In genomic region chr19:33047422-33047821, GRCh38 we compare ENCODE assay signal across 13 cellular contexts. TPM values are rescaled to one million over a fixed set of nuclear protein-coding genes. Genes with fewer than 3 reads are reported as not detected.
DNase-seq lines count a peak whose midpoint lies in the region; TF ChIP-seq lines count a peak whose summit lies in the region.
"Had no signal": no experiment of that assay in that cellular context is flagged by ENCODE, and none has a peak within 500 bp of the region (broad histone marks: within the 10 kb centered on the region; RNA-seq: fewer than 3 reads in every experiment).

No MANE protein-coding gene starts in this region.

- no peak overlapping the region for H2AK5ac ChIP-seq in H9 (ENCODE audit: insufficient read length, low read length)
- H2AK5ac ChIP-seq in trophoblast cell (ENCODE audit: low read length), result no peak overlapping the region

- no peaks in the 10 kb centered on the region for H3K36me3 ChIP-seq in trophoblast cell (ENCODE audit: control insufficient read depth in 1 of 2, insufficient read depth in 2 of 2, low read length in 2 of 2)
- H3K36me3 ChIP-seq: BE2C had no signal

- TF ChIP-seq CTCF in H9 (conservative IDR thresholded peaks at IDR 0.05), result no peak
- no peak for TF ChIP-seq CTCF in VCaP (conservative IDR thresholded peaks at IDR 0.05)

- WGBS in H9 (ENCODE audit: extremely low coverage, insufficient read length, low lambda C conversion rate), result no CpG with 5 or more reads among the region's 8 CpGs
- WGBS in trophoblast cell (ENCODE audit: extremely low coverage, insufficient coverage, insufficient read length), result no CpG with 5 or more reads among the region's 8 CpGs

- DNase-seq in H9 (peak; percentile 91), iPS-NIHi11 (ENCODE audit: low spot score) (peak; percentile 55), trophoblast cell (peak; percentile 99), DMS79 treated with DMSO at 0.1 percent for 48 hours (lab: John Stamatoyannopoulos, UW) (no peak), pons (ENCODE audit: low spot score) (no peak), DMS79 (lab: John Stamatoyannopoulos, UW) (no peak)
- DNase-seq in stimulated activated CD4-positive, alpha-beta T cell treated with anti-CD3 and anti-CD28 coated beads, Interleukin-1b, Interleukin-23, amount 100 ng/mL, for 48 hours, result no peak
- DNase-seq: BE2C, NCI-H1092, NCI-H446, right cardiac atrium had no signal

- H3K23ac ChIP-seq in H9 (ENCODE audit: insufficient read length, low read depth, low read length) (no peak overlapping the region), trophoblast cell (ENCODE audit: low read length) (no peak overlapping the region)

- H3K27me3 Mint-ChIP-seq in H9 (ENCODE audit: low read depth), result no peaks in the 10 kb centered on the region

- H3K79me1 ChIP-seq in H9 (ENCODE audit: insufficient read depth, low read depth, low read length, poor library complexity, severe bottlenecking), result peaks cover under 1% of the 10 kb centered on the region
- H3K79me1 ChIP-seq in trophoblast cell (ENCODE audit: low read length), result no peaks in the 10 kb centered on the region

- peak overlapping the region; percentile 31 to 96 (median 86); a peak in 3 of 7 replicates for H3K27ac Mint-ChIP-seq in H9
- H3K27ac Mint-ChIP-seq: natural killer cell treated with Interleukin-12 subunit alpha and Interleukin-12 subunit beta and Interleukin-15 and Interleukin-18, amount 100 ng/mL, for 72 hours had no signal

- H3K18ac ChIP-seq in H9 (ENCODE audit: insufficient read length, low read depth, low read length), result no peak overlapping the region
- no peak overlapping the region for H3K18ac ChIP-seq in trophoblast cell (ENCODE audit: low read length)

- H3T11ph ChIP-seq in H9 (ENCODE audit: low read length), result no peak overlapping the region

- H2BK5ac ChIP-seq in H9 (ENCODE audit: insufficient read length, low read length) (no peak overlapping the region), trophoblast cell (ENCODE audit: low read depth, low read length, poor library complexity) (no peak overlapping the region)

- no peaks in the 10 kb centered on the region; the same call in 1 of the 2 replicates for H3K79me2 ChIP-seq in H9 (ENCODE audit: insufficient read depth, low read length)
- H3K79me2 ChIP-seq in trophoblast cell (ENCODE audit: control insufficient read depth, insufficient read depth, low read length, poor library complexity), result no peaks in the 10 kb centered on the region

- H4K91ac ChIP-seq in H9 (ENCODE audit: insufficient read length, low read depth, low read length) (no peak overlapping the region), trophoblast cell (ENCODE audit: low read depth, low read length) (no peak overlapping the region)

- no peaks in the 10 kb centered on the region for H3K4me1 ChIP-seq in H9 (ENCODE audit: insufficient read depth, low read length)
- peaks cover 3 to 10% of the 10 kb centered on the region in 2 experiments for H3K4me1 ChIP-seq in trophoblast cell (ENCODE audit: control insufficient read depth in 1 of 2, insufficient read depth in 2 of 2, low read length in 2 of 2)

- H2BK120ac ChIP-seq in H9 (ENCODE audit: low read depth, low read length, poor library complexity, severe bottlenecking), result no peak overlapping the region
- no peak overlapping the region for H2BK120ac ChIP-seq in trophoblast cell (ENCODE audit: insufficient read depth, low read length, poor library complexity)

- H2BK12ac ChIP-seq in H9 (ENCODE audit: insufficient read length, low read depth, low read length) (no peak overlapping the region), trophoblast cell (ENCODE audit: low read length) (no peak overlapping the region)

- no peak overlapping the region for H2BK15ac ChIP-seq in H9 (ENCODE audit: low read depth, low read length)

- H2BK20ac ChIP-seq in H9 (ENCODE audit: low read depth, low read length, poor library complexity, severe bottlenecking), result no peak overlapping the region

- H3K27me3 ChIP-seq in H9 (ENCODE audit: insufficient read depth, low read length) (no peaks in the 10 kb centered on the region), trophoblast cell (ENCODE audit: insufficient read depth, low read length) (no peaks in the 10 kb centered on the region)
- H3K27me3 ChIP-seq: BE2C had no signal

- no peak overlapping the region for H3K4me3 ChIP-seq in trophoblast cell (ENCODE audit: low read depth, low read length)

- H4K20me1 ChIP-seq in H9 (ENCODE audit: control insufficient read depth, insufficient read depth, insufficient read length), result no peaks in the 10 kb centered on the region

- H2AFZ ChIP-seq in H9 (ENCODE audit: low read length), result no peak overlapping the region
- no peak overlapping the region for H2AFZ ChIP-seq in trophoblast cell (ENCODE audit: insufficient read depth, low read length, poor library complexity)

- no peak overlapping the region for H3K4me3 Mint-ChIP-seq in H9
- H3K4me3 Mint-ChIP-seq: natural killer cell treated with Interleukin-12 subunit alpha and Interleukin-12 subunit beta and Interleukin-15 and Interleukin-18, amount 100 ng/mL, for 72 hours had no signal

- H3K9me3 ChIP-seq in H9 (ENCODE audit: control insufficient read depth, low read depth, low read length) (no peaks in the 10 kb centered on the region), trophoblast cell (ENCODE audit: insufficient read depth, low read depth, low read length) (peaks cover 2% of the 10 kb centered on the region)
- H3K9me3 ChIP-seq: BE2C had no signal

- H3K4me2 ChIP-seq in H9 (ENCODE audit: insufficient read depth, insufficient read length, low read length), result no peak overlapping the region
- H3K4me2 ChIP-seq in trophoblast cell (ENCODE audit: low read length), result no peak overlapping the region

- H3K9me3 Mint-ChIP-seq in H9, result no peaks in the 10 kb centered on the region; a peak in 1 of 5 replicates
- H3K9me3 Mint-ChIP-seq: natural killer cell treated with Interleukin-12 subunit alpha and Interleukin-12 subunit beta and Interleukin-15 and Interleukin-18, amount 100 ng/mL, for 72 hours had no signal

- no peak overlapping the region for H4K5ac ChIP-seq in H9 (ENCODE audit: insufficient read length, low read depth, low read length)

- H3K4me1 Mint-ChIP-seq in H9, result peaks cover 20 to 27% of the 10 kb centered on the region in 2 experiments

- H3K4ac ChIP-seq in H9 (ENCODE audit: low read depth, low read length), result no peak overlapping the region
- no peak overlapping the region for H3K4ac ChIP-seq in trophoblast cell (ENCODE audit: low read depth, low read length)

- H3K27ac ChIP-seq in H9 (ENCODE audit: insufficient read length, low read depth, low read length) (no peak overlapping the region), VCaP (peak overlapping the region; percentile 9; the same call in 1 of the 2 replicates), trophoblast cell (ENCODE audit: low read depth, low read length) (no peak overlapping the region)

- no peak overlapping the region for H3K14ac ChIP-seq in H9 (ENCODE audit: insufficient read depth, low read length)
- H3K14ac ChIP-seq in trophoblast cell (ENCODE audit: low read length), result no peak overlapping the region

- H3K56ac ChIP-seq in H9 (ENCODE audit: insufficient read length, low read depth, low read length), result no peak overlapping the region

- H4K8ac ChIP-seq in H9 (replicated peaks; ENCODE audit: insufficient read length, low read depth, low read length) (no peak overlapping the region), trophoblast cell (ENCODE audit: low read depth, low read length) (no peak overlapping the region)

- peaks cover 9 to 36% (median 31%) of the 10 kb centered on the region in 3 experiments; a peak in 6 of 7 replicates for H3K36me3 Mint-ChIP-seq in H9 (ENCODE audit: insufficient read depth in 1 of 3, low read depth in 3 of 3)
- H3K36me3 Mint-ChIP-seq: natural killer cell treated with Interleukin-12 subunit alpha and Interleukin-12 subunit beta and Interleukin-15 and Interleukin-18, amount 100 ng/mL, for 72 hours had no signal

- no peaks in the 10 kb centered on the region for H3K23me2 ChIP-seq in H9 (ENCODE audit: insufficient read length, low read depth, low read length, poor library complexity, severe bottlenecking)

- H4K12ac ChIP-seq in trophoblast cell (ENCODE audit: low read depth, low read length), result no peak overlapping the region

- H3K9ac ChIP-seq in H9 (ENCODE audit: extremely low read depth, insufficient read length, low read length), result no peak overlapping the region
- no peak overlapping the region for H3K9ac ChIP-seq in trophoblast cell (ENCODE audit: low read length)

RNA-seq across cellular contexts. Expression of gene RHPN2, which starts 17.3 kb away (rescaled TPM):
- 29.1 and 29.2 TPM in 2 replicates for total RNA-seq in H9 (2021)
- polyA plus RNA-seq in trophoblast cell (2013), result 7.4 and 7.9 TPM in 2 replicates

RNA-seq across cellular contexts. Expression of gene GPATCH1, which starts 33.6 kb away (rescaled TPM):
- total RNA-seq in H9 (2021), result 11.7 and 12.2 TPM in 2 replicates
- polyA plus RNA-seq in trophoblast cell (2013), result 4.7 and 5.4 TPM in 2 replicates

Comparison
In these comparisons a context has a peak if more than half of its experiments do, and no peak if none do; other contexts are left out.
1. DNase-seq: peak in H9 (single experiment), iPS-NIHi11 (single experiment) and trophoblast cell (2 of 2); none in stimulated activated CD4-positive, alpha-beta T cell treated with anti-CD3 and anti-CD28 coated beads, Interleukin-1b, Interleukin-23, amount 100 ng/mL, for 48 hours (single experiment), DMS79 treated with DMSO at 0.1 percent for 48 hours (single experiment), pons (single experiment) and DMS79 (single experiment).